ENCODE assay signal across 8 cellular contexts in genomic region chr13:106533101-106533939, GRCh38. TPM values are rescaled to one million over a fixed set of nuclear protein-coding genes. Genes with fewer than 3 reads are reported as not detected.
DNase-seq lines count a peak whose midpoint lies in the region; ATAC-seq and TF ChIP-seq lines count a peak whose summit lies in the region.

No MANE protein-coding gene starts in this region.

- no peaks in the 10 kb centered on the region for H3K27me3 ChIP-seq in foreskin keratinocyte
- no peaks in the 10 kb centered on the region for H3K27me3 ChIP-seq in uterus

- peaks cover 29 to 57% of the 10 kb centered on the region in 2 donors for H3K27me3 Mint-ChIP-seq in natural killer cell (ENCODE audit: low read depth in 2 of 2)

- H3K4me3 Mint-ChIP-seq in natural killer cell: peak overlapping the region; percentile 78

- TF ChIP-seq POLR2A in uterus (IDR thresholded peaks at IDR 0.05): no peak

- H3K4me1 Mint-ChIP-seq in natural killer cell: peaks cover 17% of the 10 kb centered on the region in 2 donors

- H3K4me1 ChIP-seq in foreskin keratinocyte (peaks cover 25% of the 10 kb centered on the region), uterus (peaks cover 0 to 8% of the 10 kb centered on the region in 2 donors)

- no peaks in the 10 kb centered on the region for H3K9me3 Mint-ChIP-seq in natural killer cell

- intact Hi-C loops in natural killer cell (cut with micrococcal nuclease): loop anchor here (10.0 kb wide), 1 partner anchor 1959 kb away; no protein-coding TSS in a partner anchor
- intact Hi-C loops in uterus (cut with DNase I; ENCODE audit: low total_unique reads): no loop called here

- no peaks in the 10 kb centered on the region for H3K36me3 ChIP-seq in uterus

- H3K9me3 ChIP-seq in uterus: no peaks in the 10 kb centered on the region

- H3K4me3 ChIP-seq in uterus: peak overlapping the region; percentile 43 to 58

- DNase-seq in AG20443 (ENCODE audit: low spot score) (peak; percentile 93), GM19238 (ENCODE audit: insufficient read length, low spot score) (peak; percentile 30), NCI-H446 treated with DMSO at 0.1 percent for 48 hours (lab: John Stamatoyannopoulos, UW) (peak; percentile 25), foreskin keratinocyte (peak in 1 of 2 donors; percentile 60), natural killer cell (no peak), uterus (peak; percentile 76 to 80)
- peak; percentile 1 for DNase-seq in activated T-helper 9 cell treated with anti-CD3 and anti-CD28 coated beads, Interleukin-2, amount 50 U/mL, for 16 hours (ENCODE audit: low read depth)

- TF ChIP-seq CTCF in foreskin keratinocyte (conservative IDR thresholded peaks at IDR 0.05): peak; percentile 70
- TF ChIP-seq CTCF in natural killer cell (IDR thresholded peaks at IDR 0.05): no peak
- TF ChIP-seq CTCF in uterus (IDR thresholded peaks at IDR 0.05): peak; percentile 53 to 65 (median 57)

- no peak overlapping the region for H3K27ac Mint-ChIP-seq in natural killer cell

- H3K27ac ChIP-seq in foreskin keratinocyte: peak overlapping the region; percentile 80
- H3K27ac ChIP-seq in uterus: peak overlapping the region; percentile 66 to 88

- ATAC-seq in foreskin keratinocyte (peak; percentile 3), natural killer cell (no peak), GM18517 (IDR thresholded peaks at IDR 0.05; ENCODE audit: unreplicated experiment) (no peak)

- H3K36me3 Mint-ChIP-seq in natural killer cell: no peaks in the 10 kb centered on the region

RNA-seq across cellular contexts. Expression of gene EFNB2, which starts 2.1 kb away (rescaled TPM):
- total RNA-seq in foreskin keratinocyte (65.1 and 66.2 TPM in 2 replicates), natural killer cell (under 1 TPM; 0.16 to 0.33 (median 0.33) TPM), uterus (10 to 100 TPM in 3 of 4 donors, 1 to 10 TPM in 1; 8.8 to 65.3 (median 22.7) TPM)
- polyA plus RNA-seq in foreskin keratinocyte: 21.9 and 23.7 TPM in 2 replicates

RNA-seq across cellular contexts. Expression of gene ARGLU1, which starts 34.6 kb away (rescaled TPM):
- total RNA-seq in foreskin keratinocyte (43.8 and 50.2 TPM in 2 replicates), natural killer cell (100 to 1,000 TPM; 158 to 179 (median 161) TPM), uterus (100 to 1,000 TPM in 3 of 4 donors, 10 to 100 TPM in 1; 91.5 to 162 (median 135) TPM)
- polyA plus RNA-seq in foreskin keratinocyte: 25.3 and 31.0 TPM in 2 replicates

Comparison
In these comparisons a context has a peak if more than half of its experiments do, and no peak if none do; other contexts are left out.
1. RNA of gene EFNB2, which starts 2.1 kb away (total RNA-seq): 65.1 to 66.2 TPM in foreskin keratinocyte and 8.8 to 65.3 TPM in uterus; 0.16 to 0.33 TPM in natural killer cell; every median in the first group is over 4 times any median in the second.